Comparison of ENCODE assay signal across 22 cellular contexts in the genomic region with DNA sequence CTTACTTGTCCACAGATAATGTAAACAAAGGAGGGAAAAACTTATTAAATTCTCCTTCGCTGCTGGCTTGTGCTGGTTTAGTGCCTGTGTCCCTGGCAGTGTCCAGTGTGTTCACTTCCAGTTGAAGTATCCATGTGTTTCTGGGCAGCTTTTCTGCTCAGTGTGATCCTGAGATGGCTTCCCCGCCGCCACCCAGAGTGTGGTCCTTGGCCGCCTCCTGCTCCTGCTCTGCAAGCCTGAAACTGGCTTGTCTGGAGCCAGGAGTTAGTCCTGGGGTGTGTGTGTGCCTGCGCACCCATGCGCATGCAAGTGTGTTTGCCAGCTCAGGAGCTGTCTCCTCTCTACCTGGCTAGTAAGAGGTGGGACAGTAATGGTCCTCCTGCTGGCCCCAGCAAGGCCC.
"Had no signal": no experiment of that assay in that cellular context is flagged by ENCODE, and none has a peak within 500 bp of the region (broad histone marks: within the 10 kb centered on the region; RNA-seq: fewer than 3 reads in every experiment).

No MANE protein-coding gene starts in this region.

- H3K36me3 ChIP-seq: thoracic aorta had no signal

- H3K27me3 ChIP-seq: esophagus muscularis mucosa, gastrocnemius medialis, heart right ventricle, spleen, transverse colon had no signal

- H3K9me3 ChIP-seq: esophagus muscularis mucosa, gastrocnemius medialis, heart right ventricle, psoas muscle, spleen, thoracic aorta, transverse colon had no signal

- H3K4me3 ChIP-seq: esophagus muscularis mucosa, gastrocnemius medialis, psoas muscle, spleen, thoracic aorta, transverse colon had no signal

- H3K9ac ChIP-seq: parathyroid adenoma had no signal

- H3K4me1 ChIP-seq: gastrocnemius medialis, parathyroid adenoma, psoas muscle, transverse colon had no signal

- DNase-seq: cortex of kidney; effector memory CD8-positive, alpha-beta T cell; gastrocnemius medialis; heart right ventricle; kidney glomerular epithelial cell; mammary epithelial cell; natural killer cell; psoas muscle; retina; spleen; stimulated activated CD4-positive, alpha-beta T cell treated with anti-CD3 and anti-CD28 coated beads, Interleukin-15, amount 100 ng/mL, for 24 hours; stimulated activated CD4-positive, alpha-beta T cell treated with anti-CD3 and anti-CD28 coated beads, Interleukin-1b, Interleukin-23, amount 100 ng/mL, for 48 hours; stimulated activated CD4-positive, alpha-beta T cell treated with anti-CD3 and anti-CD28 coated beads, Interleukin-4, amount 100 ng/mL, for 24 hours; stimulated activated naive B cell treated with anti-CD40 and anti-IgM and Interleukin-4, amounts not matched to agents 10 μg/mL and 1 μg/mL and 100 μg/mL, for 72 hours; stimulated activated naive CD8-positive, alpha-beta T cell treated with anti-CD3 and anti-CD28 coated beads, Interleukin-15, amount 100 ng/mL, for 72 hours; transverse colon had no signal

- H3K27ac ChIP-seq: epithelial cell of prostate, esophagus muscularis mucosa, gastrocnemius medialis, heart right ventricle, parathyroid adenoma, psoas muscle, spleen, thoracic aorta, transverse colon had no signal

- ATAC-seq: effector memory CD8-positive, alpha-beta T cell; gastrocnemius medialis; heart right ventricle; left lobe of liver; natural killer cell; psoas muscle; sciatic nerve; stimulated activated naive B cell treated with anti-CD40 and anti-IgM and Interleukin-4, amounts not matched to agents 10 μg/mL and 1 μg/mL and 100 μg/mL, for 72 hours; stimulated activated naive CD8-positive, alpha-beta T cell treated with anti-CD3 and anti-CD28 coated beads, Interleukin-15, amount 100 ng/mL, for 72 hours had no signal

- H2AFZ ChIP-seq: parathyroid adenoma had no signal
